9 cellular contexts compared by ENCODE assay signal in genomic region chr17:72121164-72122001, GRCh38. TPM values are rescaled to one million over a fixed set of nuclear protein-coding genes. Genes with fewer than 3 reads are reported as not detected.
DNase-seq lines count a peak whose midpoint lies in the region; ATAC-seq, FAIRE-seq and TF ChIP-seq lines count a peak whose summit lies in the region.
"Had no signal": no experiment of that assay in that cellular context is flagged by ENCODE, and none has a peak within 500 bp of the region (broad histone marks: within the 10 kb centered on the region; RNA-seq: fewer than 3 reads in every experiment).

No MANE protein-coding gene starts in this region.

- TF ChIP-seq EP300 in A549 (IDR thresholded peaks at IDR 0.05), result no peak

- TF ChIP-seq CTCF in A549 (IDR thresholded peaks at IDR 0.05) (0 out of 3 replicates have a peak, but pooled peaks have one; percentile 14), smooth muscle cell (IDR thresholded peaks at IDR 0.05; ENCODE audit: borderline replicate concordance, insufficient read depth, poor library complexity, severe bottlenecking) (no peak)

- H3K4me1 ChIP-seq in A549 (peaks cover 49% of the 10 kb centered on the region), smooth muscle cell (ENCODE audit: low read depth) (peaks cover 50% of the 10 kb centered on the region)

- POLR2A ChIA-PET in A549 (lab: Yijun Ruan, JAX), result interaction anchor here (0.5 to 1.9 kb wide), 29 partner anchors 14 to 1481 kb away, joined by 3 to 11 read pairs (median 5); no protein-coding TSS in a partner anchor

- peak; percentile 60 to 64 for DNase-seq in A549 (ENCODE audit: low read depth in 1 of 2, low spot score in 1 of 2)
- peak; percentile 73 for DNase-seq in amniotic epithelial cell (ENCODE audit: low read depth)
- no peak for DNase-seq in smooth muscle cell (lab: John Stamatoyannopoulos, UW; ENCODE audit: unreplicated experiment)
- no peak for DNase-seq in cerebellar cortex (ENCODE audit: low spot score)
- DNase-seq in stimulated activated CD4-positive, alpha-beta T cell treated with anti-CD3 and anti-CD28 coated beads, Interleukin-4, amount 100 ng/mL, for 1 hour, result no peak
- DNase-seq: naive B cell had no signal

- peaks cover 20% of the 10 kb centered on the region for H3K27me3 ChIP-seq in smooth muscle cell (ENCODE audit: low read depth)

- 2% methylated on average over 40 of the region's 88 CpGs for WGBS in A549 (ENCODE audit: missing lambda C conversion rate)
- WGBS in smooth muscle cell (ENCODE audit: low lambda C conversion rate), result under 1% methylated on average over 83 of the region's 88 CpGs

- peak overlapping the region; percentile 82 for H3K4me3 ChIP-seq in A549
- peak overlapping the region; percentile 63 for H3K4me3 ChIP-seq in iPS-18c (ENCODE audit: insufficient read depth, low read depth, low read length)
- peak overlapping the region; percentile 83 for H3K4me3 ChIP-seq in smooth muscle cell

- peaks cover 45% of the 10 kb centered on the region for H4K20me1 ChIP-seq in smooth muscle cell (ENCODE audit: low read depth)

- peak overlapping the region; percentile 81 to 90 for H3K27ac ChIP-seq in A549
- H3K27ac ChIP-seq in smooth muscle cell (ENCODE audit: low read depth), result peak overlapping the region; percentile 55

- H3K36me3 ChIP-seq in smooth muscle cell (ENCODE audit: low read depth), result no peaks in the 10 kb centered on the region

- CTCF ChIA-PET in A549 (lab: Yijun Ruan, JAX), result interaction anchor here (0.7 to 5.3 kb wide), 17 partner anchors 10 to 1355 kb away, joined by 3 to 47 read pairs (median 5); no protein-coding TSS in a partner anchor

- peak overlapping the region; percentile 71 for H2AFZ ChIP-seq in smooth muscle cell (ENCODE audit: low read depth)

- peaks cover 25% of the 10 kb centered on the region for H3F3A ChIP-seq in smooth muscle cell (ENCODE audit: low read depth)

- TF ChIP-seq POLR2A in A549 (IDR thresholded peaks at IDR 0.05; ENCODE audit: low read length), result no peak

- peak in 1 of 2 experiments; percentile 12; a peak in 3 of 5 replicates for TF ChIP-seq RAD21 in A549 (conservative IDR thresholded peaks at IDR 0.05 in 1 of 2, IDR thresholded peaks at IDR 0.05 in 1 of 2)

- H3K4me2 ChIP-seq in A549, result peak overlapping the region; percentile 96
- H3K4me2 ChIP-seq in smooth muscle cell, result peak overlapping the region; percentile 94

- H3K9ac ChIP-seq in smooth muscle cell (ENCODE audit: low read depth), result peak overlapping the region; percentile 67

- H3K79me2 ChIP-seq in smooth muscle cell (ENCODE audit: low read depth), result peaks cover 27% of the 10 kb centered on the region

- ATAC-seq in A549 (peak; percentile 37 to 54), GM18517 (IDR thresholded peaks at IDR 0.05; ENCODE audit: unreplicated experiment) (peak; percentile 4), HG03432 (IDR thresholded peaks at IDR 0.05; ENCODE audit: unreplicated experiment) (peak; percentile 26)

- FAIRE-seq in A549 (lab: Jason Lieb, UNC), result no peak

- H3K9me3 ChIP-seq in A549 (no peaks in the 10 kb centered on the region), iPS-18c (ENCODE audit: control insufficient read depth, insufficient read depth, low read length) (no peaks in the 10 kb centered on the region), smooth muscle cell (replicated peaks; ENCODE audit: low read depth) (no peaks in the 10 kb centered on the region)

TF ChIP-seq in A549, 52 proteins besides CTCF, POLR2A, EP300 and RAD21:
- TF ChIP-seq BHLHE40 (IDR thresholded peaks at IDR 0.05; ENCODE audit: low read depth, low read length) (no peak), RFX5 (IDR thresholded peaks at IDR 0.05) (no peak; the same call in 1 of the 2 replicates), MAX (IDR thresholded peaks at IDR 0.05) (peak; percentile 61), REST (IDR thresholded peaks at IDR 0.05) (no peak), E2F6 (IDR thresholded peaks at IDR 0.05; ENCODE audit: borderline replicate concordance, low read depth) (peak; percentile 47), TFCP2L1 (CRISPR knock-in tag; IDR thresholded peaks at IDR 0.05) (no peak), JUN (IDR thresholded peaks at IDR 0.05) (peak in 1 of 2 experiments; percentile 15; a peak in 2 of 5 replicates), HDAC2 (IDR thresholded peaks at IDR 0.05) (peak; percentile 16; the same call in 1 of the 2 replicates), SMC3 (IDR thresholded peaks at IDR 0.05) (peak; percentile 50; the same call in 1 of the 3 replicates), JUNB (IDR thresholded peaks at IDR 0.05) (no peak), RCOR1 (IDR thresholded peaks at IDR 0.05; ENCODE audit: low read depth, low read length) (no peak), POLR2AphosphoS2 (conservative IDR thresholded peaks at IDR 0.05; ENCODE audit: low read length) (no peak), HOXB13 (CRISPR knock-in tag; IDR thresholded peaks at IDR 0.05; ENCODE audit: low read depth) (no peak), ELK1 (IDR thresholded peaks at IDR 0.05; ENCODE audit: low read depth, low read length) (no peak), CEBPB (IDR thresholded peaks at IDR 0.05) (no peak), PHF8 (IDR thresholded peaks at IDR 0.05; ENCODE audit: borderline replicate concordance, low read depth) (peak; percentile 50; the same call in 1 of the 2 replicates)

RNA-seq across cellular contexts. Expression of gene SOX9, which starts 0.6 kb away (rescaled TPM):
- polyA plus RNA-seq in A549 (2011; rRNA removed) (6.7 and 8.0 TPM in 2 replicates), A549 (2017; fragmentation: RNase III; extraction: RNeasy Plus Mini Kit Qiagen cat#74134 plus additional on column Dnase treatment) (9.6 to 14.5 TPM (median 12.3 TPM) in 3 replicates), smooth muscle cell (19.8 and 46.4 TPM in 2 replicates)
- 5.1 and 7.5 TPM in 2 replicates for polyA plus RNA-seq in A549 (2012; cell fraction: cytosol; rRNA removed)
- polyA plus RNA-seq in A549 (2012; cell fraction: nucleus; rRNA removed), result 16.9 and 18.6 TPM in 2 replicates
- polyA minus RNA-seq in A549 (2011; rRNA and poly(A)+ RNA removed), result 5.9 and 7.0 TPM in 2 replicates
- 16.6 and 26.6 TPM in 2 replicates for total RNA-seq in smooth muscle cell

Comparison
In these comparisons a context has a peak if more than half of its experiments do, and no peak if none do; other contexts are left out.
1. DNase-seq: peak in A549 (2 of 2) and amniotic epithelial cell (single experiment); none in smooth muscle cell (single experiment), cerebellar cortex (single experiment) and stimulated activated CD4-positive, alpha-beta T cell treated with anti-CD3 and anti-CD28 coated beads, Interleukin-4, amount 100 ng/mL, for 1 hour (single experiment).
2. Peak in every context shown above with its lines, with median percentiles within 50 percentile points of each other: ATAC-seq and H3K4me3 ChIP-seq.